ENCODE assay signal across 1 cellular context in genomic region chr3:135908737-135909136, GRCh38.
A peak's percentile ranks its signal among the peaks of the same experiment; 100 is the strongest.
TF ChIP-seq lines count a peak whose summit lies in the region.

No MANE protein-coding gene starts in this region.

TF ChIP-seq in IMR-90, 13 proteins besides CTCF, POLR2A, EP300 and RAD21:
- TF ChIP-seq CEBPB (IDR thresholded peaks at IDR 0.05; ENCODE audit: low read depth, low read length), result no peak
- TF ChIP-seq MAFK (IDR thresholded peaks at IDR 0.05; ENCODE audit: low read depth, low read length), result peak; percentile 99
